33 cellular contexts compared by ENCODE assay signal in genomic region chr21:25977068-25977611, GRCh38.
"Had no signal": no experiment of that assay in that cellular context is flagged by ENCODE, and none has a peak within 500 bp of the region (broad histone marks: within the 10 kb centered on the region; RNA-seq: fewer than 3 reads in every experiment).

No MANE protein-coding gene starts in this region.

- H3K4me1 Mint-ChIP-seq: activated T-helper 17 cell treated with anti-CD3 and anti-CD28 coated beads, Interleukin-2, amount 50 U/mL, for 72 hours; endodermal cell; mesothelial cell of epicardium; neural crest cell had no signal

- H3K27ac ChIP-seq: brain microvascular endothelial cell, esophagus muscularis mucosa, foreskin keratinocyte, heart right ventricle, psoas muscle, right atrium auricular region, stomach, tibial nerve, WERI-Rb-1 had no signal

- H3K27ac Mint-ChIP-seq: activated CD4-positive, alpha-beta memory T cell treated with anti-CD3 and anti-CD28 coated beads for 36 hours; activated CD4-positive, alpha-beta T cell treated with anti-CD3 and anti-CD28 coated beads, Interleukin-2, amount 10 ng/mL, durations not matched to agents 24 days and 14 days; activated T-helper 17 cell treated with anti-CD3 and anti-CD28 coated beads, Interleukin-2, amount 50 U/mL, for 72 hours; mesothelial cell of epicardium; stimulated activated naive B cell treated with anti-CD40 and anti-IgM and Interleukin-4, amounts not matched to agents 10 μg/mL and 1 μg/mL and 100 μg/mL, for 72 hours; T-helper 17 cell had no signal

- H3K9me3 Mint-ChIP-seq: activated CD4-positive, alpha-beta memory T cell treated with anti-CD3 and anti-CD28 coated beads for 36 hours; activated CD4-positive, alpha-beta T cell treated with anti-CD3 and anti-CD28 coated beads, Interleukin-2, amount 10 ng/mL, durations not matched to agents 24 days and 14 days; activated T-helper 17 cell treated with anti-CD3 and anti-CD28 coated beads, Interleukin-2, amount 50 U/mL, for 72 hours; endodermal cell had no signal

- DNase-seq: activated CD4-positive, alpha-beta memory T cell treated with anti-CD3 and anti-CD28 coated beads for 36 hours; activated CD4-positive, alpha-beta T cell treated with anti-CD3 and anti-CD28 coated beads, Interleukin-2, amount 10 ng/mL, durations not matched to agents 24 days and 14 days; activated CD4-positive, CD25-positive, alpha-beta regulatory T cell treated with anti-CD3 and anti-CD28 coated beads, Interleukin-2, amount 50 U/mL, for 72 hours; activated CD8-positive, alpha-beta memory T cell treated with anti-CD3 and anti-CD28 coated beads, Interleukin-2, amount 50 U/mL, for 4 hours; activated gamma-delta T cell treated with Interleukin-2 at 50 U/mL for 16 hours; activated T-cell treated with anti-CD3 and anti-CD28 coated beads, Interleukin-2, amount 50 U/mL, for 1 hour; amniotic stem cell; brain microvascular endothelial cell; caudate nucleus; cortex of kidney; endodermal cell; foreskin keratinocyte; heart right ventricle; kidney glomerular epithelial cell; left ventricle myocardium superior; mammary epithelial cell; nucleus accumbens; pancreas; psoas muscle; stimulated activated CD4-positive, alpha-beta T cell treated with anti-CD3 and anti-CD28 coated beads, Interleukin-2, amount 100 ng/mL, for 24 hours; stimulated activated naive B cell treated with anti-CD40 and anti-IgM and Interleukin-4, amounts not matched to agents 10 μg/mL and 1 μg/mL and 100 μg/mL, for 72 hours; stomach; T-helper 17 cell; T1000; WERI-Rb-1 had no signal

- H3K9me3 ChIP-seq: esophagus muscularis mucosa, pancreas, psoas muscle, right atrium auricular region, stomach had no signal

- ATAC-seq: activated T-helper 17 cell treated with anti-CD3 and anti-CD28 coated beads, Interleukin-2, amount 50 U/mL, for 72 hours; foreskin keratinocyte; heart right ventricle; left ventricle myocardium superior; psoas muscle; SK-N-SH treated with all-trans-retinoic acid at 6 μM for 48 hours; stimulated activated naive B cell treated with anti-CD40 and anti-IgM and Interleukin-4, amounts not matched to agents 10 μg/mL and 1 μg/mL and 100 μg/mL, for 72 hours; T-helper 17 cell had no signal

- H3K4me3 Mint-ChIP-seq: activated CD4-positive, alpha-beta memory T cell treated with anti-CD3 and anti-CD28 coated beads for 36 hours; activated CD4-positive, alpha-beta T cell treated with anti-CD3 and anti-CD28 coated beads, Interleukin-2, amount 10 ng/mL, durations not matched to agents 24 days and 14 days; activated T-helper 17 cell treated with anti-CD3 and anti-CD28 coated beads, Interleukin-2, amount 50 U/mL, for 72 hours; endodermal cell; mesothelial cell of epicardium; neural crest cell; stimulated activated naive B cell treated with anti-CD40 and anti-IgM and Interleukin-4, amounts not matched to agents 10 μg/mL and 1 μg/mL and 100 μg/mL, for 72 hours; T-helper 17 cell had no signal

- H3K27me3 ChIP-seq: brain microvascular endothelial cell, esophagus muscularis mucosa, foreskin keratinocyte, heart right ventricle, pancreas, right atrium auricular region, stomach, tibial nerve had no signal

- H3K27me3 Mint-ChIP-seq: activated CD4-positive, alpha-beta memory T cell treated with anti-CD3 and anti-CD28 coated beads for 36 hours; activated CD4-positive, alpha-beta T cell treated with anti-CD3 and anti-CD28 coated beads, Interleukin-2, amount 10 ng/mL, durations not matched to agents 24 days and 14 days; activated T-helper 17 cell treated with anti-CD3 and anti-CD28 coated beads, Interleukin-2, amount 50 U/mL, for 72 hours; naive thymus-derived CD8-positive, alpha-beta T cell; stimulated activated naive B cell treated with anti-CD40 and anti-IgM and Interleukin-4, amounts not matched to agents 10 μg/mL and 1 μg/mL and 100 μg/mL, for 72 hours; T-helper 17 cell had no signal
